ENCODE assay signal across 8 cellular contexts in genomic region chr19:48271531-48272151, GRCh38. TPM values are rescaled to one million over a fixed set of nuclear protein-coding genes. Genes with fewer than 3 reads are reported as not detected.
DNase-seq lines count a peak whose midpoint lies in the region; ATAC-seq, FAIRE-seq and TF ChIP-seq lines count a peak whose summit lies in the region.

No MANE protein-coding gene starts in this region.

- H3K4me3 Mint-ChIP-seq in CD4-positive, alpha-beta memory T cell: peak overlapping the region; percentile 70 to 90 (median 80)
- H3K4me3 Mint-ChIP-seq in memory B cell: peak overlapping the region; percentile 87
- H3K4me3 Mint-ChIP-seq in type B pancreatic cell: peak overlapping the region; percentile 98

- peaks cover 0 to 21% of the 10 kb centered on the region in 2 experiments; a peak in 2 of 4 replicates for H3K79me2 ChIP-seq in H1 (ENCODE audit: control insufficient read depth in 1 of 2, insufficient read depth in 2 of 2, low read length in 2 of 2)

- 0 out of 2 replicates have a peak overlapping the region, but pooled peaks have one; percentile 9 for H2BK12ac ChIP-seq in H1 (ENCODE audit: low read depth, low read length)

- H3K56ac ChIP-seq in H1 (replicated peaks; ENCODE audit: insufficient read length, low read depth, low read length): peak overlapping the region; percentile 97

- H3K27me3 ChIP-seq in CD4-positive, alpha-beta memory T cell (ENCODE audit: insufficient read depth, low read length): no peaks in the 10 kb centered on the region
- H3K27me3 ChIP-seq in H7 (ENCODE audit: control insufficient read depth, insufficient read depth, low read length): no peaks in the 10 kb centered on the region
- H3K27me3 ChIP-seq in H1 (replicated peaks in 1 of 4; ENCODE audit: control insufficient read depth in 3 of 4, extremely low read depth in 1 of 4, insufficient read depth in 3 of 4, low read length in 3 of 4): no peaks in the 10 kb centered on the region

- H2AFZ ChIP-seq in H1 (ENCODE audit: low read length): no peak overlapping the region

- H3K23ac ChIP-seq in H1 (ENCODE audit: insufficient read length): no peak overlapping the region

- H4K8ac ChIP-seq in H1 (ENCODE audit: extremely low read depth, insufficient read depth, low read length): peak overlapping the region; percentile 99

- peaks cover 3% of the 10 kb centered on the region; the same call in 1 of the 2 replicates for H3K79me1 ChIP-seq in H1 (ENCODE audit: low read depth, low read length)

- POLR2A ChIA-PET in CD4-positive, alpha-beta memory T cell (lab: Charles Lee; ENCODE audit: partially characterized antibody): interaction anchor here (1.2 kb wide), 1 partner anchor 50 kb away, joined by 3 read pairs; a partner anchor contains a TSS
- POLR2A ChIA-PET in H1 (lab: Charles Lee; ENCODE audit: partially characterized antibody): interaction anchor here (0.7 to 5.2 kb wide), 16 partner anchors 8 to 219 kb away, joined by 3 to 35 read pairs (median 6); partner anchors contain the start of gene CARD8

- peaks cover 5 to 24% (median 15%) of the 10 kb centered on the region in 4 donors for H3K4me1 Mint-ChIP-seq in CD4-positive, alpha-beta memory T cell
- H3K4me1 Mint-ChIP-seq in memory B cell (peaks cover 17% of the 10 kb centered on the region), type B pancreatic cell (ENCODE audit: unreplicated experiment) (peaks cover 11% of the 10 kb centered on the region)

- CTCF ChIA-PET in CD4-positive, alpha-beta memory T cell (lab: Charles Lee; ENCODE audit: partially characterized antibody): interaction anchor here (0.9 kb wide), 1 partner anchor 19 kb away, joined by 3 read pairs; no protein-coding TSS in a partner anchor
- CTCF ChIA-PET in H1 (lab: Charles Lee; ENCODE audit: partially characterized antibody): interaction anchor here (0.8 to 17.9 kb wide), 8 partner anchors 8 to 145 kb away, joined by 3 to 212 read pairs (median 4); partner anchors contain the start of gene KDELR1

- TF ChIP-seq RAD21 in H1 (IDR thresholded peaks at IDR 0.05 in 1 of 2, conservative IDR thresholded peaks at IDR 0.05 in 1 of 2; ENCODE audit: low read depth in 2 of 2, low read length in 2 of 2): no peak

- no peak overlapping the region for H3K27ac ChIP-seq in CD4-positive, alpha-beta memory T cell (ENCODE audit: low read depth, low read length)
- peak overlapping the region; percentile 93 for H3K27ac ChIP-seq in H1 (ENCODE audit: low read depth, low read length)

- peak; percentile 63 for ATAC-seq in memory B cell (ENCODE audit: low read depth)
- ATAC-seq in GM18858 (IDR thresholded peaks at IDR 0.05; ENCODE audit: unreplicated experiment): no peak

- peak overlapping the region; percentile 64 for H3K18ac ChIP-seq in H1 (ENCODE audit: extremely low read depth, low read length)

- H4K5ac ChIP-seq in H1 (ENCODE audit: insufficient read length, low read depth, low read length): peak overlapping the region; percentile 97

- peak overlapping the region in 1 of 2 donors; percentile 19 for H3K4me3 ChIP-seq in CD4-positive, alpha-beta memory T cell (ENCODE audit: low read length in 2 of 2)
- peak overlapping the region; percentile 67 for H3K4me3 ChIP-seq in H7 (ENCODE audit: insufficient read depth, low read depth, low read length)
- H3K4me3 ChIP-seq in H1 (ENCODE audit: extremely low read depth in 1 of 4, insufficient read depth in 2 of 4, low read depth in 3 of 4, low read length in 4 of 4): peak overlapping the region; percentile 75 to 97 (median 84)

- H3K27me3 Mint-ChIP-seq in CD4-positive, alpha-beta memory T cell: peaks cover 8 to 12% of the 10 kb centered on the region in 2 donors
- H3K27me3 Mint-ChIP-seq in memory B cell (peaks cover 8% of the 10 kb centered on the region), type B pancreatic cell (no peaks in the 10 kb centered on the region)

- peak overlapping the region; percentile 73 to 84 for H3K4me2 ChIP-seq in H1 (ENCODE audit: insufficient read depth in 1 of 2, low read depth in 2 of 2, low read length in 2 of 2)

- no peaks in the 10 kb centered on the region for H3K36me3 Mint-ChIP-seq in CD4-positive, alpha-beta memory T cell
- H3K36me3 Mint-ChIP-seq in memory B cell: no peaks in the 10 kb centered on the region
- H3K36me3 Mint-ChIP-seq in type B pancreatic cell: no peaks in the 10 kb centered on the region

- no peak for TF ChIP-seq EP300 in H1 (IDR thresholded peaks at IDR 0.05; ENCODE audit: borderline replicate concordance in 1 of 2, low read depth in 2 of 2, low read length in 2 of 2)

- peaks cover 4% of the 10 kb centered on the region for H3K4me1 ChIP-seq in CD4-positive, alpha-beta memory T cell (ENCODE audit: insufficient read depth, low read length)
- H3K4me1 ChIP-seq in H1 (replicated peaks in 1 of 4; ENCODE audit: control insufficient read depth in 3 of 4, insufficient read depth in 4 of 4, low read length in 3 of 4): peaks cover 0 to 4% (median 3%) of the 10 kb centered on the region in 4 experiments; a peak in 3 of 7 replicates

- intact Hi-C loops in CD4-positive, alpha-beta memory T cell (cut with micrococcal nuclease): no loop called here

- peak overlapping the region; percentile 90 for H2BK120ac ChIP-seq in H1 (replicated peaks; ENCODE audit: low read depth, low read length)

- in situ Hi-C loops in SK-MEL-5 (cut with HindIII; ENCODE audit: low pct_unique_long_range_greater_than_20kb, low sequenced_read_pairs): no loop called here

- TF ChIP-seq CTCF in H1 (IDR thresholded peaks at IDR 0.05; ENCODE audit: control extremely low read depth in 1 of 3, insufficient read depth in 1 of 3, low read depth in 1 of 3, low read length in 3 of 3) (no peak), type B pancreatic cell (conservative IDR thresholded peaks at IDR 0.05) (no peak)

- no peak overlapping the region for H2BK15ac ChIP-seq in H1 (ENCODE audit: low read length)

- H4K91ac ChIP-seq in H1 (replicated peaks; ENCODE audit: insufficient read length, low read length): peak overlapping the region; percentile 97

- no peaks in the 10 kb centered on the region for H3K9me3 Mint-ChIP-seq in CD4-positive, alpha-beta memory T cell
- H3K9me3 Mint-ChIP-seq in memory B cell: no peaks in the 10 kb centered on the region
- H3K9me3 Mint-ChIP-seq in type B pancreatic cell: peaks cover 4% of the 10 kb centered on the region

- no peaks in the 10 kb centered on the region for H3K36me3 ChIP-seq in CD4-positive, alpha-beta memory T cell (ENCODE audit: insufficient read depth, low read length)
- H3K36me3 ChIP-seq in H7 (replicated peaks; ENCODE audit: control insufficient read depth, insufficient read depth, low read length) (peaks cover 1% of the 10 kb centered on the region; the same call in 1 of the 2 replicates), H1 (ENCODE audit: control insufficient read depth in 2 of 4, insufficient read depth in 4 of 4, low read length in 3 of 4) (peaks cover 0 to 4% (median 2%) of the 10 kb centered on the region in 4 experiments; a peak in 4 of 8 replicates)

- no peak overlapping the region for H3K14ac ChIP-seq in H1 (ENCODE audit: insufficient read length)

- H2AK5ac ChIP-seq in H1 (ENCODE audit: low read depth, low read length): no peak overlapping the region

- peaks cover 3% of the 10 kb centered on the region for H3K23me2 ChIP-seq in H1 (ENCODE audit: low read depth, low read length)

- no peak overlapping the region for H2BK20ac ChIP-seq in H1 (ENCODE audit: low read length)

- peak overlapping the region; percentile 92 for H2BK5ac ChIP-seq in H1 (ENCODE audit: low read depth, low read length)

- H3K4ac ChIP-seq in H1 (replicated peaks; ENCODE audit: insufficient read length, low read depth, low read length): peak overlapping the region; percentile 85

- peak overlapping the region; percentile 69 to 94 (median 91) for H3K9ac ChIP-seq in H1 (replicated peaks in 1 of 4; ENCODE audit: extremely low read depth in 1 of 4, low read depth in 3 of 4, low read length in 3 of 4)

- no peak for FAIRE-seq in H1 (lab: Jason Lieb, UNC)

- peak overlapping the region in 2 of 7 donors; percentile 63 to 70 for H3K27ac Mint-ChIP-seq in CD4-positive, alpha-beta memory T cell
- peak overlapping the region; percentile 75 for H3K27ac Mint-ChIP-seq in memory B cell
- H3K27ac Mint-ChIP-seq in type B pancreatic cell: peak overlapping the region; percentile 81

- peak; percentile 48 to 90 for TF ChIP-seq POLR2A in H1 (IDR thresholded peaks at IDR 0.05; ENCODE audit: control extremely low read depth in 1 of 2, low read depth in 2 of 2, low read length in 2 of 2)

- H4K20me1 ChIP-seq in H1 (replicated peaks in 1 of 2; ENCODE audit: control insufficient read depth in 1 of 2, insufficient read depth in 2 of 2, low read length in 2 of 2): no peaks in the 10 kb centered on the region

- H3K9me3 ChIP-seq in CD4-positive, alpha-beta memory T cell (ENCODE audit: control insufficient read depth in 1 of 2, low read length in 2 of 2): no peaks in the 10 kb centered on the region
- 0 out of 4 replicates have a peak, but pooled peaks cover 0 to 4% of the 10 kb centered on the region in 2 experiments for H3K9me3 ChIP-seq in H1 (ENCODE audit: insufficient read depth in 2 of 2, low read depth in 1 of 2, low read length in 1 of 2)

- WGBS in H1 (ENCODE audit: extremely low coverage in 1 of 2, insufficient coverage in 1 of 2, insufficient read length in 1 of 2, insufficient replicate concordance in 2 of 2, low coverage in 1 of 2, low lambda C conversion rate in 2 of 2, missing lambda C conversion rate in 1 of 2), 2 experiments: 7% methylated on average over 36 of the region's 40 CpGs; no CpG with 5 or more reads in 1 of the 2 experiments

- DNase-seq in CD4-positive, alpha-beta memory T cell: no peak
- DNase-seq in H7: peak; percentile 88
- DNase-seq in SK-MEL-5 (ENCODE audit: low read depth, low spot score): peak; percentile 88
- DNase-seq in H1 (ENCODE audit: low read depth in 1 of 2, low spot score in 2 of 2): peak; percentile 51 to 82
- DNase-seq in memory B cell (ENCODE audit: low spot score in 2 of 2): peak in 1 of 2 donors; percentile 35
- peak; percentile 75 for DNase-seq in type B pancreatic cell (ENCODE audit: extremely low spot score, unreplicated experiment)
- no peak for DNase-seq in stimulated activated CD4-positive, alpha-beta T cell treated with anti-CD3 and anti-CD28 coated beads, Interleukin-12 subunit alpha, Interleukin-12 subunit beta, amount 100 ng/mL, for 4 hours

RNA-seq across cellular contexts. Expression of gene ZNF114, which starts 1.8 kb away (rescaled TPM):
- under 1 TPM in 1 of 2 experiments, not detected in 1; 0.36 TPM for total RNA-seq in CD4-positive, alpha-beta memory T cell
- polyA plus RNA-seq in CD4-positive, alpha-beta memory T cell: not detected
- total RNA-seq in H7 (2014; rRNA removed; shearing (Covaris generic)): 12.8 and 17.9 TPM in 2 replicates
- 26.5 and 29.8 TPM in 2 replicates for total RNA-seq in SK-MEL-5 (2014; rRNA removed; shearing (Covaris generic))
- polyA plus RNA-seq in SK-MEL-5 (2015; cell fraction: cytosol; rRNA removed): 22.8 and 28.9 TPM in 2 replicates
- polyA plus RNA-seq in SK-MEL-5 (2015; cell fraction: nucleus; rRNA removed): 16.6 and 19.7 TPM in 2 replicates
- 19.2 TPM in 2 replicates for total RNA-seq in H1 (2021; fragmentation: NEBNext Ultra II Directional; extraction: Animal tissue kit (Norgen Biotek cat#: 25700))
- 7.3 and 8.2 TPM in 2 replicates for polyA plus RNA-seq in H1 (2011; rRNA removed)
- 10.9 TPM for polyA plus RNA-seq in H1 (2011; cell fraction: cytosol; rRNA removed)
- 6.3 TPM for polyA plus RNA-seq in H1 (2011; cell fraction: nucleus; rRNA removed)
- 11.3 to 13.8 TPM (median 12.5 TPM) in 4 replicates for polyA plus RNA-seq in H1 (2012, experiment 1 of 2)
- polyA plus RNA-seq in H1 (2012, experiment 2 of 2): 4.0 TPM
- 7.8 TPM for polyA plus RNA-seq in H1 (2013, experiment 1 of 2)
- polyA plus RNA-seq in H1 (2013, experiment 2 of 2): 7.2 TPM
- polyA minus RNA-seq in H1 (2011; rRNA and poly(A)+ RNA removed): 15.8 and 16.2 TPM in 2 replicates
- 21.1 TPM for polyA minus RNA-seq in H1 (2011; cell fraction: cytosol; rRNA and poly(A)+ RNA removed)
- 25.6 TPM for polyA minus RNA-seq in H1 (2011; cell fraction: nucleus; rRNA and poly(A)+ RNA removed)
- total RNA-seq in type B pancreatic cell (ENCODE audit: low replicate concordance): 1.5 and 7.4 TPM in 2 replicates

RNA-seq across cellular contexts. Expression of gene CARD8, which starts 15.9 kb away (rescaled TPM):
- 100 to 1,000 TPM; 310 to 316 TPM for total RNA-seq in CD4-positive, alpha-beta memory T cell
- 10 to 100 TPM; 74.9 to 90.5 TPM for polyA plus RNA-seq in CD4-positive, alpha-beta memory T cell
- total RNA-seq in H7 (2014; rRNA removed; shearing (Covaris generic)): 0.55 and 1.1 TPM in 2 replicates
- 12.5 and 17.3 TPM in 2 replicates for total RNA-seq in SK-MEL-5 (2014; rRNA removed; shearing (Covaris generic))
- polyA plus RNA-seq in SK-MEL-5 (2015; cell fraction: cytosol; rRNA removed): 9.8 and 17.0 TPM in 2 replicates
- 81.2 and 107 TPM in 2 replicates for polyA plus RNA-seq in SK-MEL-5 (2015; cell fraction: nucleus; rRNA removed)
- total RNA-seq in H1 (2021; fragmentation: NEBNext Ultra II Directional; extraction: Animal tissue kit (Norgen Biotek cat#: 25700)): 24.4 and 26.2 TPM in 2 replicates
- polyA plus RNA-seq in H1 (2011; rRNA removed): 8.9 and 11.7 TPM in 2 replicates
- polyA plus RNA-seq in H1 (2011; cell fraction: cytosol; rRNA removed): 14.9 TPM
- 30.3 TPM for polyA plus RNA-seq in H1 (2011; cell fraction: nucleus; rRNA removed)
- 17.1 to 23.6 TPM (median 19.8 TPM) in 4 replicates for polyA plus RNA-seq in H1 (2012, experiment 1 of 2)
- polyA plus RNA-seq in H1 (2012, experiment 2 of 2): 4.2 TPM
- polyA plus RNA-seq in H1 (2013, experiment 1 of 2): 18.2 TPM
- 17.6 TPM for polyA plus RNA-seq in H1 (2013, experiment 2 of 2)
- polyA minus RNA-seq in H1 (2011; rRNA and poly(A)+ RNA removed): 15.2 and 15.4 TPM in 2 replicates
- polyA minus RNA-seq in H1 (2011; cell fraction: cytosol; rRNA and poly(A)+ RNA removed): 8.4 TPM
- 35.4 TPM for polyA minus RNA-seq in H1 (2011; cell fraction: nucleus; rRNA and poly(A)+ RNA removed)
- total RNA-seq in type B pancreatic cell (ENCODE audit: low replicate concordance): 21.9 and 50.4 TPM in 2 replicates

RNA-seq across cellular contexts. Expression of gene EMP3, which starts 53.7 kb away (rescaled TPM):
- 100 to 1,000 TPM; 293 to 294 TPM for total RNA-seq in CD4-positive, alpha-beta memory T cell
- polyA plus RNA-seq in CD4-positive, alpha-beta memory T cell: 1,000 to 10,000 TPM; 1,097 to 1,108 TPM
- 29.9 and 57.5 TPM in 2 replicates for total RNA-seq in H7 (2014; rRNA removed; shearing (Covaris generic))
- total RNA-seq in SK-MEL-5 (2014; rRNA removed; shearing (Covaris generic)): 184 and 193 TPM in 2 replicates
- 204 and 255 TPM in 2 replicates for polyA plus RNA-seq in SK-MEL-5 (2015; cell fraction: cytosol; rRNA removed)
- 51.4 and 117 TPM in 2 replicates for polyA plus RNA-seq in SK-MEL-5 (2015; cell fraction: nucleus; rRNA removed)
- 18.4 and 20.9 TPM in 2 replicates for total RNA-seq in H1 (2021; fragmentation: NEBNext Ultra II Directional; extraction: Animal tissue kit (Norgen Biotek cat#: 25700))
- 65.9 and 87.8 TPM in 2 replicates for polyA plus RNA-seq in H1 (2011; rRNA removed)
- 37.7 TPM for polyA plus RNA-seq in H1 (2011; cell fraction: cytosol; rRNA removed)
- polyA plus RNA-seq in H1 (2011; cell fraction: nucleus; rRNA removed): 31.1 TPM
- 25.5 to 38.5 TPM (median 37.6 TPM) in 4 replicates for polyA plus RNA-seq in H1 (2012, experiment 1 of 2)
- 38.7 TPM for polyA plus RNA-seq in H1 (2012, experiment 2 of 2)
- 44.8 TPM for polyA plus RNA-seq in H1 (2013, experiment 1 of 2)
- polyA plus RNA-seq in H1 (2013, experiment 2 of 2): 54.5 TPM
- 23.6 and 26.4 TPM in 2 replicates for polyA minus RNA-seq in H1 (2011; rRNA and poly(A)+ RNA removed)
- 12.1 TPM for polyA minus RNA-seq in H1 (2011; cell fraction: cytosol; rRNA and poly(A)+ RNA removed)
- 15.2 TPM for polyA minus RNA-seq in H1 (2011; cell fraction: nucleus; rRNA and poly(A)+ RNA removed)
- total RNA-seq in type B pancreatic cell (ENCODE audit: low replicate concordance): 3.8 and 47.8 TPM in 2 replicates

Comparison
In these comparisons a context has a peak if more than half of its experiments do, and no peak if none do; other contexts are left out.
1. DNase-seq: peak in H7 (single experiment), SK-MEL-5 (single experiment), H1 (2 of 2) and type B pancreatic cell (single experiment); none in CD4-positive, alpha-beta memory T cell (0 of 5) and stimulated activated CD4-positive, alpha-beta T cell treated with anti-CD3 and anti-CD28 coated beads, Interleukin-12 subunit alpha, Interleukin-12 subunit beta, amount 100 ng/mL, for 4 hours (single experiment).
2. Peak in every context shown above with its lines, with median percentiles within 50 percentile points of each other: H3K4me3 Mint-ChIP-seq.